8 cellular contexts compared by ENCODE assay signal in genomic region chr19:51594774-51595109, GRCh38. TPM values are rescaled to one million over a fixed set of nuclear protein-coding genes. Genes with fewer than 3 reads are reported as not detected.
A peak's percentile ranks its signal among the peaks of the same experiment; 100 is the strongest.
DNase-seq lines count a peak whose midpoint lies in the region; ATAC-seq and TF ChIP-seq lines count a peak whose summit lies in the region.

No MANE protein-coding gene starts in this region.

- H3K27me3 Mint-ChIP-seq in activated naive CD4-positive, alpha-beta T cell treated with anti-CD3 and anti-CD28 coated beads for 36 hours (ENCODE audit: low read depth), result peaks cover under 1% of the 10 kb centered on the region

- H3K27ac Mint-ChIP-seq in activated naive CD4-positive, alpha-beta T cell treated with anti-CD3 and anti-CD28 coated beads for 36 hours, result no peak overlapping the region

- TF ChIP-seq CTCF in ascending aorta (IDR thresholded peaks at IDR 0.05) (no peak), transverse colon (IDR thresholded peaks at IDR 0.05) (no peak)

- H3K36me3 ChIP-seq in ascending aorta, result no peaks in the 10 kb centered on the region
- no peaks in the 10 kb centered on the region for H3K36me3 ChIP-seq in transverse colon

- peaks cover 7% of the 10 kb centered on the region for H3K9me3 Mint-ChIP-seq in activated naive CD4-positive, alpha-beta T cell treated with anti-CD3 and anti-CD28 coated beads for 36 hours

- TF ChIP-seq EP300 in transverse colon (IDR thresholded peaks at IDR 0.05; ENCODE audit: low read depth), result no peak

- H3K36me3 Mint-ChIP-seq in activated naive CD4-positive, alpha-beta T cell treated with anti-CD3 and anti-CD28 coated beads for 36 hours (ENCODE audit: low read depth), result peaks cover 4% of the 10 kb centered on the region

- CTCF ChIA-PET in activated naive CD4-positive, alpha-beta T cell treated with anti-CD3 and anti-CD28 coated beads for 36 hours (lab: Charles Lee), result interaction anchor here (0.6 to 1.8 kb wide), 2 partner anchors 12 to 42 kb away, joined by 3 to 5 read pairs; no protein-coding TSS in a partner anchor

- no peak for DNase-seq in activated naive CD4-positive, alpha-beta T cell treated with anti-CD3 and anti-CD28 coated beads for 36 hours
- no peak for DNase-seq in activated naive CD4-positive, alpha-beta T cell treated with anti-CD3 and anti-CD28 coated beads, Interleukin-2, amount 50 U/mL, for 16 hours
- DNase-seq in ascending aorta (ENCODE audit: low spot score in 2 of 2) (no peak), left lobe of liver (ENCODE audit: low spot score) (no peak), transverse colon (no peak), DMS153 (lab: John Stamatoyannopoulos, UW) (no peak), T-helper 9 cell (no peak), NCI-H128 (lab: John Stamatoyannopoulos, UW; ENCODE audit: unreplicated experiment) (no peak)

- H3K27me3 ChIP-seq in ascending aorta, result no peaks in the 10 kb centered on the region
- H3K27me3 ChIP-seq in transverse colon, result no peaks in the 10 kb centered on the region

- H3K27ac ChIP-seq in ascending aorta (peak overlapping the region in 1 of 2 donors; percentile 58), transverse colon (peak overlapping the region; percentile 37 to 82 (median 59))

- peak overlapping the region; percentile 89 for H3K4me3 Mint-ChIP-seq in activated naive CD4-positive, alpha-beta T cell treated with anti-CD3 and anti-CD28 coated beads for 36 hours

- H3K4me3 ChIP-seq in ascending aorta (peak overlapping the region; percentile 71 to 84), transverse colon (peak overlapping the region; percentile 54 to 67 (median 61))

- TF ChIP-seq POLR2A in transverse colon (IDR thresholded peaks at IDR 0.05), result no peak

- H3K4me1 ChIP-seq in ascending aorta, result peaks cover 10 to 11% of the 10 kb centered on the region in 2 donors
- H3K4me1 ChIP-seq in transverse colon, result peaks cover 7 to 18% (median 12%) of the 10 kb centered on the region in 4 donors

- intact Hi-C loops in activated naive CD4-positive, alpha-beta T cell treated with anti-CD3 and anti-CD28 coated beads for 36 hours (cut with micrococcal nuclease), result loop anchor here (1.0 to 5.0 kb wide), 3 partner anchors 23 to 487 kb away; partner anchors contain the start of genes CTU1 and ZNF175
- intact Hi-C loops in ascending aorta (cut with DNase I) (loop anchor here (1.0 to 10.0 kb wide), 6 partner anchors 23 to 790 kb away; partner anchors contain the start of genes CLDND2, CTU1, ETFB and ZNF175), transverse colon (cut with DNase I; ENCODE audit: low total_unique reads) (loop anchor here (10.0 kb wide), 1 partner anchor 490 kb away; the partner anchor contains the start of gene CTU1)

- in situ Hi-C loops in transverse colon (cut with MboI; ENCODE audit: low pct_ligation_motif_present in 1 of 4, low pct_unique_long_range_greater_than_20kb in 1 of 4, low sequenced_read_pairs in 3 of 4), result no loop called here

- H3K4me1 Mint-ChIP-seq in activated naive CD4-positive, alpha-beta T cell treated with anti-CD3 and anti-CD28 coated beads for 36 hours (ENCODE audit: low read depth), result peaks cover 11% of the 10 kb centered on the region

- peaks cover 0 to 2% of the 10 kb centered on the region in 2 donors for H3K9me3 ChIP-seq in ascending aorta
- H3K9me3 ChIP-seq in transverse colon, result no peaks in the 10 kb centered on the region

- WGBS in transverse colon (ENCODE audit: low coverage in 1 of 2), 2 donors, result 0 to 26% methylated on average over 1 to 6 of the region's 6 CpGs

- peak; percentile 5 for ATAC-seq in left lobe of liver

RNA-seq across cellular contexts. Expression of gene ZNF175, which starts 23.7 kb away (rescaled TPM):
- 1 to 10 TPM; 6.5 to 7.9 TPM for total RNA-seq in activated naive CD4-positive, alpha-beta T cell treated with anti-CD3 and anti-CD28 coated beads for 36 hours
- 6.1 TPM for total RNA-seq in ascending aorta
- 5.2 TPM for total RNA-seq in left lobe of liver
- total RNA-seq in transverse colon, result 10 to 100 TPM in 1 of 4 donors, 1 to 10 TPM in 3; 5.6 to 12.7 (median 6.6) TPM

RNA-seq across cellular contexts. Expression of gene SIGLEC5, which starts 35.5 kb away (rescaled TPM):
- total RNA-seq in activated naive CD4-positive, alpha-beta T cell treated with anti-CD3 and anti-CD28 coated beads for 36 hours, result under 1 TPM in 1 of 2 experiments, not detected in 1; 0.12 TPM
- total RNA-seq in ascending aorta (not detected), left lobe of liver (not detected), transverse colon (1 to 10 TPM in 1 of 4 donors, not detected in 3; 1.1 TPM)

RNA-seq across cellular contexts. Expression of gene SIGLEC14, which starts 51.9 kb away (rescaled TPM):
- not detected for total RNA-seq in activated naive CD4-positive, alpha-beta T cell treated with anti-CD3 and anti-CD28 coated beads for 36 hours
- 0.75 TPM for total RNA-seq in ascending aorta
- 2.6 TPM for total RNA-seq in left lobe of liver
- total RNA-seq in transverse colon, result 1 to 10 TPM in 2 of 4 donors, not detected in 2; 2.2 to 6.0 TPM
